In the genomic region with DNA sequence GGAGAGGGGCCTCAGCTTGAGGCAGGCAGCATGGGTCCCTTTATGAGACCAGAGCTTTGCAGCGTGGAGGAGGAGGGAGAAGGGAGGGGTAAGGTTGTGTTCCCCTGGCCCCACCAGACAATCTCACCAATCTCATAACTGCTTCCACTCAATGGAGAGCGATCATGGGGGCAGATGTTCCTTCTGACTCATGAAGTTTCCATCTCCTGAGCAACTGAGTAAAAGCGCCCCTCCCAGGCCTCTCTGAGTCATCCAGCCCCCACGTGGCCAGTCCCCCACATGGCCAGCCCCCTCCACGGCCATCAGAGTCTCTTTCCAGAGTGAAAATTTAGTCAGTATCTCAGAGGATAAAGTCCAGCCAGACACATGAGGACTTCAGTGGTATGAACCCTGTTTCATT, we compare ENCODE assay signal across 10 cellular contexts. TPM values are rescaled to one million over a fixed set of nuclear protein-coding genes. Genes with fewer than 3 reads are reported as not detected.
DNase-seq lines count a peak whose midpoint lies in the region; ATAC-seq, FAIRE-seq and TF ChIP-seq lines count a peak whose summit lies in the region.
"Had no signal": no experiment of that assay in that cellular context is flagged by ENCODE, and none has a peak within 500 bp of the region (broad histone marks: within the 10 kb centered on the region; RNA-seq: fewer than 3 reads in every experiment).

No MANE protein-coding gene starts in this region.

- H3K14ac ChIP-seq in mesenchymal stem cell (ENCODE audit: low read length in 2 of 2) = no peak overlapping the region

- FAIRE-seq in A549 (lab: Jason Lieb, UNC) = no peak

- H3K27me3 ChIP-seq in mesenchymal stem cell (ENCODE audit: control insufficient read depth in 1 of 2, insufficient read depth in 1 of 2, low read length in 2 of 2) (peaks cover 0 to 30% of the 10 kb centered on the region in 2 experiments), A673 (replicated peaks; ENCODE audit: insufficient read depth, low read depth, low read length, poor library complexity) (no peaks in the 10 kb centered on the region)
- H3K27me3 ChIP-seq: ascending aorta had no signal

- TF ChIP-seq CTCF in A549 (IDR thresholded peaks at IDR 0.05) (no peak), A673 (conservative IDR thresholded peaks at IDR 0.05; ENCODE audit: low read depth, low read length) (no peak)

- H3K27ac ChIP-seq in A549 (no peak overlapping the region), mesenchymal stem cell (ENCODE audit: low read length, poor library complexity, severe bottlenecking) (no peak overlapping the region), A673 (ENCODE audit: low read depth, low read length, poor library complexity, severe bottlenecking) (no peak overlapping the region)
- H3K27ac ChIP-seq: ascending aorta had no signal

- H2AFZ ChIP-seq in mesenchymal stem cell (ENCODE audit: low read depth, low read length) = no peak overlapping the region

- BruUV-seq in A673 (replicated peaks; lab: Mats Ljungman, UMichigan) = no TSS peak

- no peak overlapping the region for H3K4ac ChIP-seq in mesenchymal stem cell (ENCODE audit: low read depth in 1 of 2, low read length in 2 of 2)

- H4K8ac ChIP-seq in mesenchymal stem cell (ENCODE audit: low read length) = peak overlapping the region; percentile 38

- H3K9ac ChIP-seq in mesenchymal stem cell (ENCODE audit: low read length) = no peak overlapping the region

- CTCF ChIA-PET in A549 (lab: Yijun Ruan, JAX) = no interaction called here
- CTCF ChIA-PET in A673 (lab: Charles Lee) = no interaction called here

- H3K9me3 ChIP-seq in A549 = no peaks in the 10 kb centered on the region
- no peaks in the 10 kb centered on the region for H3K9me3 ChIP-seq in mesenchymal stem cell (ENCODE audit: control insufficient read depth, low read length)
- no peaks in the 10 kb centered on the region for H3K9me3 ChIP-seq in A673 (ENCODE audit: low read depth, low read length, poor library complexity, severe bottlenecking)
- H3K9me3 ChIP-seq: ascending aorta had no signal

- no peak overlapping the region for H2BK120ac ChIP-seq in mesenchymal stem cell (ENCODE audit: low read depth, low read length)

- no peak for TF ChIP-seq RAD21 in A549 (conservative IDR thresholded peaks at IDR 0.05 in 1 of 2, IDR thresholded peaks at IDR 0.05 in 1 of 2)

- no peak overlapping the region for H3K18ac ChIP-seq in mesenchymal stem cell (ENCODE audit: low read depth in 1 of 2, low read length in 2 of 2)

- peak overlapping the region; percentile 78 for H3K27ac Mint-ChIP-seq in activated T-helper 2 cell treated with anti-CD3 and anti-CD28 coated beads, Interferon-gamma antibody, Interleukin-2, Interleukin-4, amounts not matched to agents 10 μg/mL and 5 μg/mL and 100 μg/mL, durations not matched to agents 14 hours and 24 hours and 36 hours

- H3K36me3 ChIP-seq in mesenchymal stem cell (ENCODE audit: control insufficient read depth in 1 of 2, insufficient read depth in 2 of 2, low read depth in 1 of 2, low read length in 2 of 2) (no peaks in the 10 kb centered on the region), A673 (ENCODE audit: insufficient read depth, low read length, poor library complexity, severe bottlenecking) (no peaks in the 10 kb centered on the region)
- H3K36me3 ChIP-seq: ascending aorta had no signal

- 12% methylated on average over 5 of the region's 5 CpGs for WGBS in A549 (ENCODE audit: missing lambda C conversion rate)
- 7% methylated on average over 4 of the region's 5 CpGs for WGBS in mesenchymal stem cell

- H3K4me2 ChIP-seq in A549 = 0 out of 3 replicates have a peak overlapping the region, but pooled peaks have one; percentile 16
- peak overlapping the region; percentile 37 for H3K4me2 ChIP-seq in mesenchymal stem cell (ENCODE audit: low read length, poor library complexity, severe bottlenecking)

- H3K23ac ChIP-seq in mesenchymal stem cell (ENCODE audit: low read length in 2 of 2) = no peak overlapping the region

- H2BK12ac ChIP-seq in mesenchymal stem cell (ENCODE audit: low read length in 2 of 2) = no peak overlapping the region

- H3K36me3 Mint-ChIP-seq in activated T-helper 2 cell treated with anti-CD3 and anti-CD28 coated beads, Interferon-gamma antibody, Interleukin-2, Interleukin-4, amounts not matched to agents 10 μg/mL and 5 μg/mL and 100 μg/mL, durations not matched to agents 14 hours and 24 hours and 36 hours (ENCODE audit: low read depth) = no peaks in the 10 kb centered on the region

- TF ChIP-seq POLR2A in A549 (IDR thresholded peaks at IDR 0.05; ENCODE audit: low read length) = no peak

- no peak for TF ChIP-seq EP300 in A549 (IDR thresholded peaks at IDR 0.05)

- H3K9me3 Mint-ChIP-seq in activated T-helper 2 cell treated with anti-CD3 and anti-CD28 coated beads, Interferon-gamma antibody, Interleukin-2, Interleukin-4, amounts not matched to agents 10 μg/mL and 5 μg/mL and 100 μg/mL, durations not matched to agents 14 hours and 24 hours and 36 hours = no peaks in the 10 kb centered on the region

- H3K4me1 Mint-ChIP-seq in activated T-helper 2 cell treated with anti-CD3 and anti-CD28 coated beads, Interferon-gamma antibody, Interleukin-2, Interleukin-4, amounts not matched to agents 10 μg/mL and 5 μg/mL and 100 μg/mL, durations not matched to agents 14 hours and 24 hours and 36 hours (ENCODE audit: low read depth) = peaks cover 22% of the 10 kb centered on the region

- intact Hi-C loops in activated T-helper 2 cell treated with anti-CD3 and anti-CD28 coated beads, Interferon-gamma antibody, Interleukin-2, Interleukin-4, amounts not matched to agents 10 μg/mL and 5 μg/mL and 100 μg/mL, durations not matched to agents 14 hours and 24 hours and 36 hours (cut with micrococcal nuclease) = loop anchor here (5.0 to 10.0 kb wide), 2 partner anchors 1182 to 1324 kb away; partner anchors contain the start of gene EEA1
- intact Hi-C loops in A673 (cut with micrococcal nuclease; ENCODE audit: unreplicated experiment) = loop anchor here (10.0 kb wide), 1 partner anchor 684 kb away; no protein-coding TSS in a partner anchor

- H2BK5ac ChIP-seq in mesenchymal stem cell (ENCODE audit: low read depth, low read length, poor library complexity, severe bottlenecking) = no peak overlapping the region

- no peak overlapping the region for H2AK5ac ChIP-seq in mesenchymal stem cell (ENCODE audit: low read length, severe bottlenecking)

- H3K4me3 ChIP-seq in A549 = no peak overlapping the region
- peak overlapping the region in 1 of 2 experiments; percentile 31 for H3K4me3 ChIP-seq in mesenchymal stem cell (ENCODE audit: insufficient read depth in 1 of 2, low read depth in 1 of 2, low read length in 2 of 2)
- no peak overlapping the region for H3K4me3 ChIP-seq in A673 (ENCODE audit: low read depth, low read length, poor library complexity, severe bottlenecking)
- H3K4me3 ChIP-seq: ascending aorta had no signal

- ATAC-seq in A549 (no peak), HG02884 (IDR thresholded peaks at IDR 0.05; ENCODE audit: unreplicated experiment) (peak; percentile 68), GM21390 (IDR thresholded peaks at IDR 0.05; ENCODE audit: unreplicated experiment) (no peak)

- no peaks in the 10 kb centered on the region for H3K27me3 Mint-ChIP-seq in activated T-helper 2 cell treated with anti-CD3 and anti-CD28 coated beads, Interferon-gamma antibody, Interleukin-2, Interleukin-4, amounts not matched to agents 10 μg/mL and 5 μg/mL and 100 μg/mL, durations not matched to agents 14 hours and 24 hours and 36 hours (ENCODE audit: low read depth)

- DNase-seq in A549 (ENCODE audit: low read depth in 1 of 2, low spot score in 1 of 2) (no peak), mesenchymal stem cell (peak; percentile 75), midbrain (lab: John Stamatoyannopoulos, UW) (no peak), A673 (ENCODE audit: low spot score) (no peak), mucosa of gallbladder (ENCODE audit: low spot score) (no peak)
- peak; percentile 19 for DNase-seq in activated T-helper 2 cell treated with anti-CD3 and anti-CD28 coated beads, Interferon-gamma antibody, Interleukin-2, Interleukin-4, amounts not matched to agents 10 μg/mL and 5 μg/mL and 100 μg/mL, durations not matched to agents 14 hours and 24 hours and 36 hours (ENCODE audit: low spot score)
- DNase-seq: COR-L47 had no signal

- H4K91ac ChIP-seq in mesenchymal stem cell (ENCODE audit: low read length) = no peak overlapping the region

- H2BK15ac ChIP-seq in mesenchymal stem cell (ENCODE audit: low read depth, poor library complexity, severe bottlenecking) = no peak overlapping the region

- POLR2A ChIA-PET in A549 (lab: Yijun Ruan, JAX) (no interaction called here), A673 (lab: Charles Lee; ENCODE audit: low non-redundant PET) (no interaction called here)

- no peaks in the 10 kb centered on the region for H3K79me1 ChIP-seq in mesenchymal stem cell (replicated peaks; ENCODE audit: low read length, poor library complexity, severe bottlenecking)

- H3K4me1 ChIP-seq in A549 (peaks cover 7% of the 10 kb centered on the region; the same call in 1 of the 3 replicates), mesenchymal stem cell (ENCODE audit: control insufficient read depth, insufficient read depth, low read depth, low read length) (peaks cover 8% of the 10 kb centered on the region), A673 (ENCODE audit: insufficient read depth, low read length, poor library complexity, severe bottlenecking) (no peaks in the 10 kb centered on the region)
- H3K4me1 ChIP-seq: ascending aorta had no signal

- no peak overlapping the region for H3K4me3 Mint-ChIP-seq in activated T-helper 2 cell treated with anti-CD3 and anti-CD28 coated beads, Interferon-gamma antibody, Interleukin-2, Interleukin-4, amounts not matched to agents 10 μg/mL and 5 μg/mL and 100 μg/mL, durations not matched to agents 14 hours and 24 hours and 36 hours (ENCODE audit: low read depth)

RNA-seq across cellular contexts. Expression of gene PLXNC1, which starts 39.2 kb away (rescaled TPM):
- 0.50 and 1.4 TPM in 2 replicates for polyA plus RNA-seq in A549 (2011; rRNA removed)
- polyA plus RNA-seq in A549 (2012; cell fraction: cytosol; rRNA removed) = 0.01 and 0.05 TPM in 2 replicates
- polyA plus RNA-seq in A549 (2012; cell fraction: nucleus; rRNA removed) = 0.06 and 0.45 TPM in 2 replicates
- 0.12 to 0.18 TPM (median 0.13 TPM) in 3 replicates for polyA plus RNA-seq in A549 (2017; fragmentation: RNase III; extraction: RNeasy Plus Mini Kit Qiagen cat#74134 plus additional on column Dnase treatment)
- 1.1 and 1.2 TPM in 2 replicates for polyA minus RNA-seq in A549 (2011; rRNA and poly(A)+ RNA removed)
- 6.6 and 7.2 TPM in 2 replicates for total RNA-seq in activated T-helper 2 cell treated with anti-CD3 and anti-CD28 coated beads, Interferon-gamma antibody, Interleukin-2, Interleukin-4, amounts not matched to agents 10 μg/mL and 5 μg/mL and 100 μg/mL, durations not matched to agents 14 hours and 24 hours and 36 hours
- polyA plus RNA-seq in mesenchymal stem cell (2013, experiment 1 of 2) = 2.2 TPM
- polyA plus RNA-seq in mesenchymal stem cell (2013, experiment 2 of 2) = 2.3 TPM
- total RNA-seq in A673 (2021) = 0.30 and 0.76 TPM in 2 replicates
- 17.6 TPM for total RNA-seq in mucosa of gallbladder

Comparison
In these comparisons a context has a peak if more than half of its experiments do, and no peak if none do; other contexts are left out.
1. DNase-seq: peak in activated T-helper 2 cell treated with anti-CD3 and anti-CD28 coated beads, Interferon-gamma antibody, Interleukin-2, Interleukin-4, amounts not matched to agents 10 μg/mL and 5 μg/mL and 100 μg/mL, durations not matched to agents 14 hours and 24 hours and 36 hours (single experiment) and mesenchymal stem cell (single experiment); none in A549 (0 of 2), midbrain (single experiment), A673 (single experiment) and mucosa of gallbladder (single experiment).